Comparison of ENCODE assay signal across 8 cellular contexts in genomic region chr7:150962743-150963399, GRCh38. TPM values are rescaled to one million over a fixed set of nuclear protein-coding genes. Genes with fewer than 3 reads are reported as not detected.
DNase-seq lines count a peak whose midpoint lies in the region; ATAC-seq and TF ChIP-seq lines count a peak whose summit lies in the region.

No MANE protein-coding gene starts in this region.

- DNase-seq in AG08395 (ENCODE audit: low spot score) (peak; percentile 78), HPDE6-E6E7 (ENCODE audit: extremely low spot score) (peak; percentile 86), UCSD-AML1 (lab: John Stamatoyannopoulos, UW; ENCODE audit: unreplicated experiment) (peak; percentile 31), T47D (ENCODE audit: low read depth in 1 of 2, low spot score in 1 of 2) (peak; percentile 32 to 92), kidney epithelial cell (ENCODE audit: low read depth) (no peak), ureter (ENCODE audit: low spot score) (no peak)
- DNase-seq in stimulated activated CD4-positive, alpha-beta T cell treated with anti-CD3 and anti-CD28 coated beads, Interleukin-4, amount 100 ng/mL, for 1 hour: peak; percentile 66

- H3K4me3 ChIP-seq in kidney epithelial cell (ENCODE audit: low read depth, low read length): no peak overlapping the region

- no peaks in the 10 kb centered on the region for H3K36me3 ChIP-seq in kidney epithelial cell (ENCODE audit: control insufficient read depth, insufficient read depth, low read length)

- TF ChIP-seq CTCF in kidney epithelial cell (IDR thresholded peaks at IDR 0.05; ENCODE audit: insufficient read depth, low read length, poor library complexity, severe bottlenecking): peak; percentile 95

- H3K27me3 ChIP-seq in kidney epithelial cell (ENCODE audit: control insufficient read depth, insufficient read depth, low read length): peaks cover 51% of the 10 kb centered on the region

- in situ Hi-C loops in T47D (cut with HindIII; ENCODE audit: low pct_unique_long_range_greater_than_20kb, low sequenced_read_pairs): no loop called here

- ATAC-seq in GM18861 (IDR thresholded peaks at IDR 0.05; ENCODE audit: unreplicated experiment): peak; percentile 76

RNA-seq across cellular contexts. Expression of gene KCNH2, which starts 15.2 kb away (rescaled TPM):
- 2.1 and 4.1 TPM in 2 replicates for total RNA-seq in kidney epithelial cell
- 17.7 TPM for total RNA-seq in ureter

RNA-seq across cellular contexts. Expression of gene NOS3, which starts 27.9 kb away (rescaled TPM):
- 1.0 and 3.1 TPM in 2 replicates for total RNA-seq in kidney epithelial cell
- 50.7 TPM for total RNA-seq in ureter

Comparison
In these comparisons a context has a peak if more than half of its experiments do, and no peak if none do; other contexts are left out.
1. DNase-seq: peak in AG08395 (single experiment), HPDE6-E6E7 (single experiment), UCSD-AML1 (single experiment), T47D (2 of 2) and stimulated activated CD4-positive, alpha-beta T cell treated with anti-CD3 and anti-CD28 coated beads, Interleukin-4, amount 100 ng/mL, for 1 hour (single experiment); none in kidney epithelial cell (single experiment) and ureter (single experiment).
2. RNA of gene NOS3, which starts 27.9 kb away (total RNA-seq): 50.7 TPM in ureter (single experiment); 1.0 to 3.1 TPM in kidney epithelial cell; every median in the first group is over 10 times any median in the second.